Comparison of ENCODE assay signal across 2 cellular contexts in the genomic region with DNA sequence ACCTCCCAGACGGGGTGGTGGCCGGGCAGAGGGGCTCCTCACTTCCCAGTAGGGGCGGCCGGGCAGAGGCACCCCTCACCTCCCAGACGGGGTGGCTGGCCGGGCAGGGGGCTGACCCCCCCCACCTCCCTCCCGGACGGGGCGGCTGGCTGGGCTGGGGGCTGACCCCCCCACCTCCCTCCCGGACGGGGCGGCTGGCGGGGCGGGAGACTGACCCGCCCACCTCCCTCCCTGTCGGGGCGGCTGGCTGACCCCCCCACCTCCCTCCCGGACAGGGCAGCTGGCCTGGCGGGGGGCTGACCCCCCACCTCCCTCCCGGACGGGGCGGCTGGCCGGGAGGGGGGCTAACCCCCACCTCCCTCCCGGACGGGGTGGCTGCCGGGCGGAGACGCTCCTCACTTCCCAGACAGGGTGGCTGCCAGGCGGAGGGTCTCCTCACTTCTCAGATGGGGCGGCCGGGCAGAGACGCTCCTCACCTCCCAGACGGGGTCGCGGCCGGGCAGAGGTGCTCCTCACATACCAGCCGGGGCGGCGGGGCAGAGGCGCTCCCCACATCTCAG. TPM values are rescaled to one million over a fixed set of nuclear protein-coding genes. Genes with fewer than 3 reads are reported as not detected.
"Had no signal": no experiment of that assay in that cellular context is flagged by ENCODE, and none has a peak within 500 bp of the region (broad histone marks: within the 10 kb centered on the region; RNA-seq: fewer than 3 reads in every experiment).

No MANE protein-coding gene starts in this region.

RNA-seq across cellular contexts. Expression of gene BPIFA2, which starts 17.2 kb away (rescaled TPM):
- total RNA-seq: G401, GM12878 had no signal

RNA-seq across cellular contexts. Expression of gene BPIFA3, which starts 32.0 kb away (rescaled TPM):
- total RNA-seq: G401, GM12878 had no signal

RNA-seq across cellular contexts. Expression of gene BPIFA1, which starts 50.7 kb away (rescaled TPM):
- total RNA-seq: G401, GM12878 had no signal
